Comparison of ENCODE assay signal across 20 cellular contexts in genomic region chr1:5341471-5341870, GRCh38.
"Had no signal": no experiment of that assay in that cellular context is flagged by ENCODE, and none has a peak within 500 bp of the region (broad histone marks: within the 10 kb centered on the region; RNA-seq: fewer than 3 reads in every experiment).

No MANE protein-coding gene starts in this region.

- H2AFZ ChIP-seq: hepatocyte had no signal

- H3K9me3 Mint-ChIP-seq: dendritic cell treated with granulocyte-macrophage colony-stimulating factor and Interleukin-4, amounts not matched to agents 40 ng/mL and 50 ng/mL, for 4 days; effector memory CD8-positive, alpha-beta T cell had no signal

- H3K4me3 ChIP-seq: colonic mucosa, esophagus muscularis mucosa, gastroesophageal sphincter, heart left ventricle, hepatocyte, left lung, lower lobe of right lung had no signal

- H3K4me1 Mint-ChIP-seq: immature natural killer cell had no signal

- H3K36me3 ChIP-seq: colonic mucosa, esophagus muscularis mucosa, gastroesophageal sphincter, heart left ventricle, left lung, lower lobe of right lung had no signal

- H3K79me2 ChIP-seq: hepatocyte had no signal

- H3K4me2 ChIP-seq: hepatocyte had no signal

- H3K9me3 ChIP-seq: colonic mucosa, esophagus muscularis mucosa, gastroesophageal sphincter, heart left ventricle, left lung, lower lobe of right lung had no signal

- H3K27me3 ChIP-seq: colonic mucosa, foreskin keratinocyte, hepatocyte, left lung had no signal

- H3K27me3 Mint-ChIP-seq: dendritic cell treated with granulocyte-macrophage colony-stimulating factor and Interleukin-4, amounts not matched to agents 40 ng/mL and 50 ng/mL, for 4 days had no signal

- ATAC-seq: effector memory CD8-positive, alpha-beta T cell; foreskin keratinocyte; gastroesophageal sphincter; heart left ventricle; left lung; left ventricle myocardium superior; lower lobe of right lung had no signal

- H3K36me3 Mint-ChIP-seq: immature natural killer cell had no signal

- H3K27ac ChIP-seq: colonic mucosa, esophagus muscularis mucosa, foreskin keratinocyte, gastroesophageal sphincter, heart left ventricle, hepatocyte, left lung, lower lobe of right lung had no signal

- H3K4me3 Mint-ChIP-seq: dendritic cell treated with granulocyte-macrophage colony-stimulating factor and Interleukin-4, amounts not matched to agents 40 ng/mL and 50 ng/mL, for 4 days; effector memory CD8-positive, alpha-beta T cell; immature natural killer cell had no signal

- H3K4me1 ChIP-seq: colonic mucosa, esophagus muscularis mucosa, foreskin keratinocyte, gastroesophageal sphincter, heart left ventricle, left lung, lower lobe of right lung had no signal

- DNase-seq: colonic mucosa; cortex of kidney; effector CD8-positive, alpha-beta T cell; effector memory CD8-positive, alpha-beta T cell; foreskin keratinocyte; heart left ventricle; hypothalamus; immature natural killer cell; islet precursor cell; kidney; kidney glomerular epithelial cell; left lung; left ventricle myocardium superior; lower lobe of right lung; mesendoderm; midbrain had no signal

- H3K27ac Mint-ChIP-seq: dendritic cell treated with granulocyte-macrophage colony-stimulating factor and Interleukin-4, amounts not matched to agents 40 ng/mL and 50 ng/mL, for 4 days; effector memory CD8-positive, alpha-beta T cell; immature natural killer cell had no signal
